8 cellular contexts compared by ENCODE assay signal in the genomic region with DNA sequence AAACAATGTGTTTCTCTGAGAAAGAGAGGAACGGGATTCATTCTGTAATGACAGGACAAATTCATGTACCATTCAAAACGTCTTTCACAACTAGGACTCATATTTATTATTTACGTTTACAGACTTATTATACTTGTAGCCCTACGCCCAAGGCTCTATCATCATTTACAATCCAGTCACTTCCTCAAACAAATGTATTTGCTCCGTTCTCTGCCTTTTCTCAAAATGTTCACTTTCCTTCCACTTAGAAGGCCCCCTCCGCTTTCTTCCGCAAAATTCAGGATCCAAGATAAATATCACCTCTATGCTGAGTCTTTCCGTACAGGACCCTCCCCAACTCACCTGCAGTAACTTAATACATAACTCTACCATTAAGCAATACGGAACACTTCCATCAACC. TPM values are rescaled to one million over a fixed set of nuclear protein-coding genes. Genes with fewer than 3 reads are reported as not detected.
DNase-seq lines count a peak whose midpoint lies in the region; ATAC-seq and TF ChIP-seq lines count a peak whose summit lies in the region.

No MANE protein-coding gene starts in this region.

- H3K4me3 ChIP-seq in OCI-LY7 (ENCODE audit: low read depth, low read length, poor library complexity, severe bottlenecking) (peak overlapping the region; percentile 98), fibroblast of mammary gland (ENCODE audit: control insufficient read depth, low read depth, low read length) (peak overlapping the region; percentile 91)

- peak overlapping the region; percentile 96 for H3K27ac ChIP-seq in OCI-LY7 (ENCODE audit: low read depth, low read length, poor library complexity, severe bottlenecking)

- TF ChIP-seq CTCF in OCI-LY7 (conservative IDR thresholded peaks at IDR 0.05; ENCODE audit: low read length) (no peak), fibroblast of mammary gland (conservative IDR thresholded peaks at IDR 0.05; ENCODE audit: control insufficient read depth, insufficient read depth, low read depth, low read length) (no peak)

- H3K36me3 ChIP-seq in ES-I3 (ENCODE audit: insufficient read depth, low read length) (peaks cover 6% of the 10 kb centered on the region), OCI-LY7 (ENCODE audit: insufficient read depth, low read length) (peaks cover 52% of the 10 kb centered on the region)

- H3K79me2 ChIP-seq in OCI-LY7 (ENCODE audit: insufficient read depth, low read depth, low read length), result peaks cover 57% of the 10 kb centered on the region

- H4K20me1 ChIP-seq in OCI-LY7 (ENCODE audit: insufficient read depth, low read length), result peaks cover 45% of the 10 kb centered on the region

- peak; percentile 24 for DNase-seq in OCI-LY7 (ENCODE audit: low spot score)
- no peak for DNase-seq in fibroblast of mammary gland (ENCODE audit: low read depth)
- DNase-seq in retina, result peak; percentile 6
- no peak for DNase-seq in NCI-H774 (lab: John Stamatoyannopoulos, UW)
- no peak for DNase-seq in activated CD8-positive, alpha-beta memory T cell treated with anti-CD3 and anti-CD28 coated beads for 24 hours

- H3K9me3 ChIP-seq in ES-I3 (ENCODE audit: control insufficient read depth, insufficient read depth, low read length), result no peaks in the 10 kb centered on the region; the same call in 1 of the 2 replicates
- peaks cover 21% of the 10 kb centered on the region; the same call in 1 of the 2 replicates for H3K9me3 ChIP-seq in OCI-LY7 (ENCODE audit: low read length)

- H3K9me2 ChIP-seq in OCI-LY7 (ENCODE audit: insufficient read depth, low read length), result no peaks in the 10 kb centered on the region

- peak overlapping the region; percentile 36; the same call in 1 of the 2 replicates for H2AFZ ChIP-seq in OCI-LY7 (ENCODE audit: low read length)

- H3K4me1 ChIP-seq in ES-I3 (ENCODE audit: insufficient read depth, low read length), result no peaks in the 10 kb centered on the region
- peaks cover 33% of the 10 kb centered on the region for H3K4me1 ChIP-seq in OCI-LY7 (ENCODE audit: insufficient read depth, low read length, poor library complexity, severe bottlenecking)

- peak overlapping the region; percentile 87 for H3K9ac ChIP-seq in ES-I3 (ENCODE audit: low read depth, low read length)

- no TSS peak for BruUV-seq in OCI-LY7 (replicated peaks; lab: Mats Ljungman, UMichigan)

- intact Hi-C loops in OCI-LY7 (cut with micrococcal nuclease; ENCODE audit: unreplicated experiment), result loop anchor here (5.0 kb wide), 2 partner anchors 91 to 211 kb away; a partner anchor contains a TSS

- peak overlapping the region; percentile 96 for H3K4me2 ChIP-seq in OCI-LY7 (ENCODE audit: low read length)

- POLR2A ChIA-PET in OCI-LY7 (lab: Charles Lee), result interaction anchor here (0.8 kb wide), 1 partner anchor 21 kb away, joined by 3 read pairs; no protein-coding TSS in a partner anchor

- CTCF ChIA-PET in OCI-LY7 (lab: Charles Lee; ENCODE audit: unreplicated experiment), result no interaction called here

- ATAC-seq in GM18511 (IDR thresholded peaks at IDR 0.05; ENCODE audit: unreplicated experiment) (no peak), GM18861 (IDR thresholded peaks at IDR 0.05; ENCODE audit: unreplicated experiment) (no peak)

RNA-seq across cellular contexts. Expression of a gene that starts 0.7 kb away (rescaled TPM):
- 117 and 118 TPM in 2 replicates for total RNA-seq in OCI-LY7 (2014; rRNA removed; shearing (Covaris generic))
- 145 and 163 TPM in 2 replicates for total RNA-seq in OCI-LY7 (2022)

Comparison
In these comparisons a context has a peak if more than half of its experiments do, and no peak if none do; other contexts are left out.
1. DNase-seq: peak in OCI-LY7 (single experiment) and retina (single experiment); none in fibroblast of mammary gland (single experiment), NCI-H774 (single experiment) and activated CD8-positive, alpha-beta memory T cell treated with anti-CD3 and anti-CD28 coated beads for 24 hours (single experiment).